ENCODE assay signal across 1 cellular context in genomic region chr2:74863802-74864248, GRCh38.
TF ChIP-seq lines count a peak whose summit lies in the region.

No MANE protein-coding gene starts in this region.

TF ChIP-seq in HepG2, 621 proteins besides CTCF, POLR2A, EP300 and RAD21:
- no peak for TF ChIP-seq ZNF556 (CRISPR knock-in tag; IDR thresholded peaks at IDR 0.05; ENCODE audit: borderline replicate concordance)
- no peak for TF ChIP-seq ZNF550 (CRISPR knock-in tag; IDR thresholded peaks at IDR 0.05; ENCODE audit: borderline replicate concordance)
- no peak for TF ChIP-seq RELA (CRISPR knock-in tag; IDR thresholded peaks at IDR 0.05)
- 0 out of 2 replicates have a peak, but pooled peaks have one; percentile 9 for TF ChIP-seq POLR2G (IDR thresholded peaks at IDR 0.05; ENCODE audit: low read depth, low read length)
- TF ChIP-seq ZHX2 (IDR thresholded peaks at IDR 0.05; ENCODE audit: low read depth): no peak
- no peak for TF ChIP-seq ZHX2 (CRISPR knock-in tag; IDR thresholded peaks at IDR 0.05; ENCODE audit: borderline replicate concordance)
- TF ChIP-seq ZKSCAN8 (CRISPR knock-in tag; IDR thresholded peaks at IDR 0.05; ENCODE audit: borderline replicate concordance): no peak
- TF ChIP-seq ZNF737 (CRISPR knock-in tag; IDR thresholded peaks at IDR 0.05; ENCODE audit: borderline replicate concordance): no peak
- no peak for TF ChIP-seq NR2C2 (CRISPR knock-in tag; IDR thresholded peaks at IDR 0.05; ENCODE audit: borderline replicate concordance)
- no peak for TF ChIP-seq ZNF230 (CRISPR knock-in tag; IDR thresholded peaks at IDR 0.05)
- TF ChIP-seq, protein P1, sequence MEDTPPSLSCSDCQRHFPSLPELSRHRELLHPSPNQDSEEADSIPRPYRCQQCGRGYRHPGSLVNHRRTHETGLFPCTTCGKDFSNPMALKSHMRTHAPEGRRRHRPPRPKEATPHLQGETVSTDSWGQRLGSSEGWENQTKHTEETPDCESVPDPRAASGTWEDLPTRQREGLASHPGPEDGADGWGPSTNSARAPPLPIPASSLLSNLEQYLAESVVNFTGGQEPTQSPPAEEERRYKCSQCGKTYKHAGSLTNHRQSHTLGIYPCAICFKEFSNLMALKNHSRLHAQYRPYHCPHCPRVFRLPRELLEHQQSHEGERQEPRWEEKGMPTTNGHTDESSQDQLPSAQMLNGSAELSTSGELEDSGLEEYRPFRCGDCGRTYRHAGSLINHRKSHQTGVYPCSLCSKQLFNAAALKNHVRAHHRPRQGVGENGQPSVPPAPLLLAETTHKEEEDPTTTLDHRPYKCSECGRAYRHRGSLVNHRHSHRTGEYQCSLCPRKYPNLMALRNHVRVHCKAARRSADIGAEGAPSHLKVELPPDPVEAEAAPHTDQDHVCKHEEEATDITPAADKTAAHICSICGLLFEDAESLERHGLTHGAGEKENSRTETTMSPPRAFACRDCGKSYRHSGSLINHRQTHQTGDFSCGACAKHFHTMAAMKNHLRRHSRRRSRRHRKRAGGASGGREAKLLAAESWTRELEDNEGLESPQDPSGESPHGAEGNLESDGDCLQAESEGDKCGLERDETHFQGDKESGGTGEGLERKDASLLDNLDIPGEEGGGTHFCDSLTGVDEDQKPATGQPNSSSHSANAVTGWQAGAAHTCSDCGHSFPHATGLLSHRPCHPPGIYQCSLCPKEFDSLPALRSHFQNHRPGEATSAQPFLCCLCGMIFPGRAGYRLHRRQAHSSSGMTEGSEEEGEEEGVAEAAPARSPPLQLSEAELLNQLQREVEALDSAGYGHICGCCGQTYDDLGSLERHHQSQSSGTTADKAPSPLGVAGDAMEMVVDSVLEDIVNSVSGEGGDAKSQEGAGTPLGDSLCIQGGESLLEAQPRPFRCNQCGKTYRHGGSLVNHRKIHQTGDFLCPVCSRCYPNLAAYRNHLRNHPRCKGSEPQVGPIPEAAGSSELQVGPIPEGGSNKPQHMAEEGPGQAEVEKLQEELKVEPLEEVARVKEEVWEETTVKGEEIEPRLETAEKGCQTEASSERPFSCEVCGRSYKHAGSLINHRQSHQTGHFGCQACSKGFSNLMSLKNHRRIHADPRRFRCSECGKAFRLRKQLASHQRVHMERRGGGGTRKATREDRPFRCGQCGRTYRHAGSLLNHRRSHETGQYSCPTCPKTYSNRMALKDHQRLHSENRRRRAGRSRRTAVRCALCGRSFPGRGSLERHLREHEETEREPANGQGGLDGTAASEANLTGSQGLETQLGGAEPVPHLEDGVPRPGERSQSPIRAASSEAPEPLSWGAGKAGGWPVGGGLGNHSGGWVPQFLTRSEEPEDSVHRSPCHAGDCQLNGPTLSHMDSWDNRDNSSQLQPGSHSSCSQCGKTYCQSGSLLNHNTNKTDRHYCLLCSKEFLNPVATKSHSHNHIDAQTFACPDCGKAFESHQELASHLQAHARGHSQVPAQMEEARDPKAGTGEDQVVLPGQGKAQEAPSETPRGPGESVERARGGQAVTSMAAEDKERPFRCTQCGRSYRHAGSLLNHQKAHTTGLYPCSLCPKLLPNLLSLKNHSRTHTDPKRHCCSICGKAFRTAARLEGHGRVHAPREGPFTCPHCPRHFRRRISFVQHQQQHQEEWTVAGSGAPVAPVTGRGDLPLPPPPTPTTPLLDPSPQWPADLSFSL (CRISPR knock-in tag; IDR thresholded peaks at IDR 0.05): no peak
- TF ChIP-seq TBX2 (CRISPR knock-in tag; IDR thresholded peaks at IDR 0.05; ENCODE audit: borderline replicate concordance): 0 out of 2 replicates have a peak, but pooled peaks have one; percentile 16
- no peak for TF ChIP-seq FOXK2 (IDR thresholded peaks at IDR 0.05)
